ENCODE assay signal across 9 cellular contexts in the genomic region with DNA sequence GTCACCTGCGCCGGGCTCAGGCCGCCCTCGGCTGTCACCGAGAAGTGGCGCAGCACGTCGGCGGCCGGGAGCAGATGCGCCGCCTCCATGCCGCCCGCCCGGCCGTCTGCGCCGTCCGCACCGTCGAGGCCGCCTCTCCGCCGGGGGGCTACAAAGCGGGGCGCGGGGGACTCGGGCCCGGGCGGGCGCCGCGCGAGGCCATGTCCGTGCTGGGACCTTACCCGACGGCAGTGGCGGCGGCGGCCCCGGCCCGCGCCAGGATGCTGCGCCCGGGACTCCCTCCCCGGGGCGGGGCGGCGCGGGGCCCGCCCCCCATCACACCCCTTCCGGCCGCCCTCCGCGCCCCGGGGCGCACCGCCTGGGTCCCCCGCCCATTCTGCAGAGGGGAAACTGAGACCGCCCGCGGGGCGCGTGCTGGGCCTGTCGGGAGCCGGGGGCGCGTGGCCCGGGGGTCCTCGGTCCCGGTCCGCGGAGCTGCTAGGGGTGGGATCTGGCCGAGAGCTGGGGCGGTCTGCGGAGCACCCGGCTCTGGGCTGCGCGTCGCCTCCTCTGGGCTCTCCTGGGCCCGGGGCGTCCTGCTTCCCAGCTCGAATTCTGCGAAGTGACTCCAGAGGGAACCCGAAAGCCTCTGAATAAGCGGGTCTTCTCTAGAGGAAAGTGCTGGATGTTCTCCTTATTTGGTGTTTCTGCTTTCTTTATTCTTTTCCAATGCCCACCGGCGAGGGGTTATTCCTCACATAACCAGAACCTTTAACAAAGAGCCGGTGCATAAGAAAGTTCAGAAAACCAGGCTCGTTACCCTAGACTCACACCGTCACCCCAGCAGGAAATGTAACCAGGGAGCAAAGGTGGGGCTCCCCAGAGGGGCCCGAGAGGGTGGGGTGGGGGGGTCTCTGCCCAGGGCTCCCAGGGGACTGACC. TPM values are rescaled to one million over a fixed set of nuclear protein-coding genes. Genes with fewer than 3 reads are reported as not detected.
DNase-seq lines count a peak whose midpoint lies in the region; ATAC-seq and TF ChIP-seq lines count a peak whose summit lies in the region.
"Had no signal": no experiment of that assay in that cellular context is flagged by ENCODE, and none has a peak within 500 bp of the region (broad histone marks: within the 10 kb centered on the region; RNA-seq: fewer than 3 reads in every experiment).

ATP2A3 (minus strand) TSS at position 235 of the 920 bp plus-strand sequence; CDS start at position 89, 146 bp downstream.

- H3K27me3 ChIP-seq in SK-N-SH (ENCODE audit: insufficient read depth) = peaks cover 26% of the 10 kb centered on the region

- peak within 1 kb of the TSS; percentile 84 for H2AFZ ChIP-seq in SK-N-SH (ENCODE audit: low read depth)

- H3K27ac Mint-ChIP-seq in activated naive CD4-positive, alpha-beta T cell treated with anti-CD3 and anti-CD28 coated beads, Interleukin-2, amount 50 U/mL, for 72 hours = peak within 1 kb of the TSS; percentile 74 to 85

- POLR2A ChIA-PET in SK-N-SH (lab: Yijun Ruan, JAX) = no interaction called here

- H3K36me3 Mint-ChIP-seq in activated naive CD4-positive, alpha-beta T cell treated with anti-CD3 and anti-CD28 coated beads, Interleukin-2, amount 50 U/mL, for 72 hours = peaks cover 0 to 5% of the 10 kb centered on the region in 2 donors

- TF ChIP-seq EP300 in SK-N-SH (IDR thresholded peaks at IDR 0.05; ENCODE audit: borderline replicate concordance in 1 of 2, low read depth in 1 of 2, low read length in 1 of 2) = no peak

- ATAC-seq in GM18498 (IDR thresholded peaks at IDR 0.05; ENCODE audit: unreplicated experiment) = peak; percentile 62
- ATAC-seq in HG02798 (IDR thresholded peaks at IDR 0.05; ENCODE audit: poor library complexity, unreplicated experiment) = peak; percentile 66
- ATAC-seq in activated naive CD4-positive, alpha-beta T cell treated with anti-CD3 and anti-CD28 coated beads, Interleukin-2, amount 50 U/mL, for 72 hours = peak; percentile 79 to 85
- ATAC-seq in HG03378 (IDR thresholded peaks at IDR 0.05; ENCODE audit: unreplicated experiment) = no peak

- H3F3A ChIP-seq in SK-N-SH (replicated peaks; ENCODE audit: insufficient read depth) = peaks cover 4% of the 10 kb centered on the region

- DNase-seq in SK-N-SH (peak; percentile 72), NCI-H82 treated with DMSO at 0.1 percent for 48 hours (lab: John Stamatoyannopoulos, UW; ENCODE audit: unreplicated experiment) (no peak)
- peak; percentile 69 to 75 for DNase-seq in activated naive CD4-positive, alpha-beta T cell treated with anti-CD3 and anti-CD28 coated beads, Interleukin-2, amount 50 U/mL, for 72 hours (ENCODE audit: low spot score in 2 of 2)
- peak; percentile 48 to 70 for DNase-seq in stimulated activated CD4-positive, alpha-beta T cell treated with anti-CD3 and anti-CD28 coated beads, Interleukin-1b, Interleukin-23, amount 100 ng/mL, for 4 hours (ENCODE audit: low read depth in 2 of 2)

- H3K4me2 ChIP-seq in SK-N-SH = peak within 1 kb of the TSS; percentile 52

- TF ChIP-seq RAD21 in SK-N-SH (IDR thresholded peaks at IDR 0.05; ENCODE audit: low read length) = no peak

- no peaks in the 10 kb centered on the region for H3K79me2 ChIP-seq in SK-N-SH (ENCODE audit: insufficient read depth)

- H3K4me3 ChIP-seq in SK-N-SH (ENCODE audit: low read depth in 2 of 2, low read length in 1 of 2) (peak within 1 kb of the TSS; percentile 46 to 54; a peak in 3 of 4 replicates), iPS-11a (ENCODE audit: low read depth, low read length) (peak within 1 kb of the TSS; percentile 35)

- no peaks in the 10 kb centered on the region for H3K9me3 ChIP-seq in SK-N-SH

- H3K9me2 ChIP-seq in SK-N-SH = no peaks in the 10 kb centered on the region

- no peaks in the 10 kb centered on the region for H3K9me3 Mint-ChIP-seq in activated naive CD4-positive, alpha-beta T cell treated with anti-CD3 and anti-CD28 coated beads, Interleukin-2, amount 50 U/mL, for 72 hours
- H3K9me3 Mint-ChIP-seq: neural crest cell had no signal

- H4K20me1 ChIP-seq in SK-N-SH (ENCODE audit: insufficient read depth) = no peaks in the 10 kb centered on the region

- H3K27ac ChIP-seq in SK-N-SH (ENCODE audit: low read depth in 2 of 2, low read length in 1 of 2) = no peak within 1 kb of the TSS

- no peak within 1 kb of the TSS for H3K9ac ChIP-seq in SK-N-SH

- TF ChIP-seq CTCF in SK-N-SH (IDR thresholded peaks at IDR 0.05) = no peak

- H3K4me1 ChIP-seq in SK-N-SH (ENCODE audit: control insufficient read depth in 1 of 2, insufficient read depth in 2 of 2, low read depth in 1 of 2, low read length in 1 of 2) = peaks cover 0 to 3% of the 10 kb centered on the region in 2 experiments; a peak in 1 of 4 replicates

- no peaks in the 10 kb centered on the region for H3K36me3 ChIP-seq in SK-N-SH (replicated peaks in 1 of 2; ENCODE audit: control insufficient read depth in 1 of 2, insufficient read depth in 2 of 2, low read length in 1 of 2)

- WGBS in SK-N-SH (ENCODE audit: low lambda C conversion rate) = 4% methylated on average over 12 of the region's 92 CpGs

- CTCF ChIA-PET in SK-N-SH (lab: Yijun Ruan, JAX) = interaction anchor here (0.6 to 2.1 kb wide), 7 partner anchors 11 to 129 kb away, joined by 3 to 9 read pairs (median 4); no protein-coding TSS in a partner anchor

TF ChIP-seq in SK-N-SH, 30 proteins besides CTCF, POLR2A, EP300 and RAD21:
- TF ChIP-seq CHD2 (IDR thresholded peaks at IDR 0.05; ENCODE audit: low read length, partially characterized antibody) = no peak
- TF ChIP-seq NRF1 (IDR thresholded peaks at IDR 0.05; ENCODE audit: low read depth, low read length) = no peak
- no peak for TF ChIP-seq ZBTB33 (IDR thresholded peaks at IDR 0.05; ENCODE audit: borderline replicate concordance, low read depth)
- no peak for TF ChIP-seq GABPA (IDR thresholded peaks at IDR 0.05; ENCODE audit: low read depth)
- no peak for TF ChIP-seq FOXM1 (IDR thresholded peaks at IDR 0.05; ENCODE audit: low read depth)
- no peak for TF ChIP-seq REST (IDR thresholded peaks at IDR 0.05; ENCODE audit: low read depth, low read length)
- TF ChIP-seq JUND (IDR thresholded peaks at IDR 0.05) = no peak
- TF ChIP-seq USF1 (IDR thresholded peaks at IDR 0.05; ENCODE audit: borderline replicate concordance, low read depth) = no peak
- TF ChIP-seq GATA2 (CRISPR knock-in tag; IDR thresholded peaks at IDR 0.05) = no peak
- no peak for TF ChIP-seq TAF1 (IDR thresholded peaks at IDR 0.05; ENCODE audit: borderline replicate concordance, low read depth, low read length)

RNA-seq across cellular contexts. Expression of gene ATP2A3, which starts in this region (rescaled TPM):
- polyA plus RNA-seq in SK-N-SH (2012; rRNA removed) = 1.9 and 2.1 TPM in 2 replicates
- 0.67 and 0.92 TPM in 2 replicates for polyA plus RNA-seq in SK-N-SH (2012; cell fraction: cytosol; rRNA removed)
- 4.9 and 5.6 TPM in 2 replicates for polyA plus RNA-seq in SK-N-SH (2012; cell fraction: nucleus; rRNA removed)
- 100 to 1,000 TPM in 1 of 2 donors, 10 to 100 TPM in 1; 83.0 to 110 TPM for total RNA-seq in activated naive CD4-positive, alpha-beta T cell treated with anti-CD3 and anti-CD28 coated beads, Interleukin-2, amount 50 U/mL, for 72 hours
